ENCODE assay signal across 8 cellular contexts in genomic region chr5:34838785-34839714, GRCh38. TPM values are rescaled to one million over a fixed set of nuclear protein-coding genes. Genes with fewer than 3 reads are reported as not detected.
A peak's percentile ranks its signal among the peaks of the same experiment; 100 is the strongest.
DNase-seq lines count a peak whose midpoint lies in the region; ATAC-seq and TF ChIP-seq lines count a peak whose summit lies in the region.

A gene with protein sequence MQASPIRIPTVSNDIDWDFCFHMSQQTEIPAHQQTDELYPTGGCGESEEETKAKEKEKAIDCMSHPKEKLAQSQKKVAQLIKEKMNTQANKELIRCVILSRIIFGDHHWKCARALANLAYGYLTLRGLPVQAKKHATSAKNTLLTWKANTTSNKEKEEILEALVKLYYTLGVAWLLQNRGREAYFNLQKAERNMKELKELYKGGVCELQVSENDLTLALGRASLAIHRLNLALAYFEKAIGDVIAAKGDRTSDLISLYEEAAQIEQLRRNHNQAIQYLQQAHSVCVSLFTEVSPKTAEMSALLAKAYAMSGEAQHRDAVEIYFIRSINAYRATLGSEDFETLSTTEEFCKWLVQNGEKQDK (plus strand): TSS chr5:34839164. CDS start chr5:34840672, 1,508 bp downstream.

- H3K9me3 Mint-ChIP-seq in CD14-positive monocyte: peaks cover 0 to 4% (median 2%) of the 10 kb centered on the region in 7 donors

- no peaks in the 10 kb centered on the region for H3K9me3 ChIP-seq in mucosa of descending colon

- no peak for TF ChIP-seq CTCF in CD14-positive monocyte (IDR thresholded peaks at IDR 0.05)
- no peak for TF ChIP-seq CTCF in epithelial cell of proximal tubule (conservative IDR thresholded peaks at IDR 0.05; ENCODE audit: low read depth, low read length)
- TF ChIP-seq CTCF in mucosa of descending colon (IDR thresholded peaks at IDR 0.05): no peak

- peaks cover 4% of the 10 kb centered on the region for H3K4me1 ChIP-seq in mucosa of descending colon (ENCODE audit: low read depth)

- intact Hi-C loops in CD14-positive monocyte (cut with micrococcal nuclease) (no loop called here), mucosa of descending colon (cut with DNase I, micrococcal nuclease) (no loop called here)

- peaks cover 7 to 27% (median 25%) of the 10 kb centered on the region in 3 donors for H3K27me3 Mint-ChIP-seq in CD14-positive monocyte (ENCODE audit: low read depth in 3 of 3)

- H3K36me3 Mint-ChIP-seq in CD14-positive monocyte: no peaks in the 10 kb centered on the region

- peak; percentile 97 for ATAC-seq in GM19438 (IDR thresholded peaks at IDR 0.05; ENCODE audit: low read depth, unreplicated experiment)
- ATAC-seq in HG03565 (IDR thresholded peaks at IDR 0.05; ENCODE audit: unreplicated experiment): peak; percentile 98
- ATAC-seq in mucosa of descending colon: peak; percentile 99

- DNase-seq in CD14-positive monocyte (ENCODE audit: low spot score): peak; percentile 81
- peak; percentile 99 for DNase-seq in NCI-H774 (lab: John Stamatoyannopoulos, UW)
- peak; percentile 81 for DNase-seq in activated T-cell treated with anti-CD3 and anti-CD28 coated beads for 24 hours (ENCODE audit: low read depth)
- DNase-seq in epithelial cell of proximal tubule (ENCODE audit: low read depth): peak; percentile 40
- peak; percentile 91 to 94 (median 93) for DNase-seq in mucosa of descending colon
- DNase-seq in stimulated activated CD8-positive, alpha-beta memory T cell treated with anti-CD3 and anti-CD28 coated beads, Interleukin-2, amount 100 ng/mL, for 48 hours (ENCODE audit: low read depth in 2 of 2): peak; percentile 79 to 80

- H3K4me3 Mint-ChIP-seq in CD14-positive monocyte: peak within 1 kb of the TSS; percentile 90 to 94

- H3K27ac Mint-ChIP-seq in CD14-positive monocyte: peak within 1 kb of the TSS in 3 of 7 donors; percentile 21 to 61 (median 43)

- peaks cover 12% of the 10 kb centered on the region for H3K4me1 Mint-ChIP-seq in CD14-positive monocyte

- no peaks in the 10 kb centered on the region for H3K36me3 ChIP-seq in mucosa of descending colon (ENCODE audit: low read depth)

- H3K4me3 ChIP-seq in epithelial cell of proximal tubule (ENCODE audit: low read depth, low read length): peak within 1 kb of the TSS; percentile 88
- peak within 1 kb of the TSS; percentile 48 for H3K4me3 ChIP-seq in mucosa of descending colon

RNA-seq across cellular contexts. Expression of the gene that starts here (rescaled TPM):
- not detected for polyA plus RNA-seq in CD14-positive monocyte
- total RNA-seq in epithelial cell of proximal tubule: 0.29 TPM in 1 of 2 replicates, not detected in the other
- total RNA-seq in mucosa of descending colon: under 1 TPM in 2 of 3 donors, not detected in 1; 0.29 to 0.43 TPM

Comparison
In these comparisons a context has a peak if more than half of its experiments do, and no peak if none do; other contexts are left out.
1. Peak in every context shown above with its lines: DNase-seq, ATAC-seq and H3K4me3 ChIP-seq.
2. Peak in DNase-seq in CD14-positive monocyte; RNA of the gene not detected or under 1 TPM.
3. Peak in DNase-seq and H3K4me3 ChIP-seq in epithelial cell of proximal tubule; RNA of the gene not detected or under 1 TPM.
4. Peak in DNase-seq, ATAC-seq and H3K4me3 ChIP-seq in mucosa of descending colon; RNA of the gene not detected or under 1 TPM.
5. DNase-seq: peak in every context shown above with its lines; median percentile 99 in NCI-H774; 93 in mucosa of descending colon; 81 in CD14-positive monocyte; 81 in activated T-cell treated with anti-CD3 and anti-CD28 coated beads for 24 hours; 80 in stimulated activated CD8-positive, alpha-beta memory T cell treated with anti-CD3 and anti-CD28 coated beads, Interleukin-2, amount 100 ng/mL, for 48 hours; 40 in epithelial cell of proximal tubule.